2 cellular contexts compared by ENCODE assay signal in the genomic region with DNA sequence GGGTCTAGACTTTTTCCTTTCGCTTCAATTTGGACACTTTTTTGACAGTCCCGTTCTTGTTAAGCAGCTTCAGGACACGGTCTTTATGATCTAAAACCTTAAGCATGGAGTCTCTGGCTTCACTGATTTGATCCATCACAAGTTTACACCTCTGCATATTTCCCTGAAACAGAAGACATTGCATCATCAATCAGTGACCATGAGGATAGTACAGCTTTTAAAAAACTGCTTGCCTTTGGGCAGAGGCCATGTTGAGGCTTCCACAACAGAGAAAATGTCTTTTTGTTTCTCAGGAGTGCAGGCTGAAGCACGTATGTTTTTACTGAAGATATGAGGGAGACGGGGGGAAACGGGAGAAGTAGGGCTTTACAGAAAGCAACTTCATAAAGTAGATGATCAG.
TF ChIP-seq lines count a peak whose summit lies in the region.

No MANE protein-coding gene starts in this region.

TF ChIP-seq in HepG2, 621 proteins besides CTCF, POLR2A, EP300 and RAD21:
- TF ChIP-seq TBX2 (CRISPR knock-in tag; IDR thresholded peaks at IDR 0.05; ENCODE audit: borderline replicate concordance), result no peak
- peak; percentile 66; the same call in 1 of the 2 replicates for TF ChIP-seq CEBPB (IDR thresholded peaks at IDR 0.05; ENCODE audit: borderline replicate concordance, low read depth, low read length)
- TF ChIP-seq ZNF776 (CRISPR knock-in tag; IDR thresholded peaks at IDR 0.05), result no peak
- TF ChIP-seq ATF7 (IDR thresholded peaks at IDR 0.05), result peak; percentile 63; the same call in 1 of the 2 replicates
- no peak for TF ChIP-seq ATF7 (CRISPR knock-in tag; IDR thresholded peaks at IDR 0.05)
- TF ChIP-seq ATF4 (CRISPR knock-in tag; IDR thresholded peaks at IDR 0.05), result 0 out of 4 replicates have a peak, but pooled peaks of 1 of the 2 experiments have one; percentile 40
TF ChIP-seq in HepG2: peak in this region for 3.

TF ChIP-seq in K562, 482 proteins besides CTCF, POLR2A, EP300 and RAD21 (continues in another document):
- TF ChIP-seq ZNF239 (CRISPR knock-in tag; IDR thresholded peaks at IDR 0.05), result peak; percentile 22; the same call in 1 of the 2 replicates
- TF ChIP-seq, protein P1, sequence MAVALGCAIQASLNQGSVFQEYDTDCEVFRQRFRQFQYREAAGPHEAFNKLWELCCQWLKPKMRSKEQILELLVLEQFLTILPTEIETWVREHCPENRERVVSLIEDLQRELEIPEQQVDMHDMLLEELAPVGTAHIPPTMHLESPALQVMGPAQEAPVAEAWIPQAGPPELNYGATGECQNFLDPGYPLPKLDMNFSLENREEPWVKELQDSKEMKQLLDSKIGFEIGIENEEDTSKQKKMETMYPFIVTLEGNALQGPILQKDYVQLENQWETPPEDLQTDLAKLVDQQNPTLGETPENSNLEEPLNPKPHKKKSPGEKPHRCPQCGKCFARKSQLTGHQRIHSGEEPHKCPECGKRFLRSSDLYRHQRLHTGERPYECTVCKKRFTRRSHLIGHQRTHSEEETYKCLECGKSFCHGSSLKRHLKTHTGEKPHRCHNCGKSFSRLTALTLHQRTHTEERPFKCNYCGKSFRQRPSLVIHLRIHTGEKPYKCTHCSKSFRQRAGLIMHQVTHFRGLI (CRISPR knock-in tag; IDR thresholded peaks at IDR 0.05), result no peak
- no peak for TF ChIP-seq ZBTB34 (CRISPR knock-in tag; IDR thresholded peaks at IDR 0.05)
- no peak for TF ChIP-seq ZFP91 (CRISPR knock-in tag; IDR thresholded peaks at IDR 0.05)
- TF ChIP-seq SAP30 (IDR thresholded peaks at IDR 0.05; ENCODE audit: borderline replicate concordance, insufficient read depth, low read depth, low read length, poor library complexity, severe bottlenecking), result no peak
- TF ChIP-seq, protein P2, sequence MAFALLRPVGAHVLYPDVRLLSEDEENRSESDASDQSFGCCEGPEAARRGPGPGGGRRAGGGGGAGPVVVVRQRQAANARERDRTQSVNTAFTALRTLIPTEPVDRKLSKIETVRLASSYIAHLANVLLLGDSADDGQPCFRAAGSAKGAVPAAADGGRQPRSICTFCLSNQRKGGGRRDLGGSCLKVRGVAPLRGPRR (CRISPR knock-in tag; IDR thresholded peaks at IDR 0.05), result no peak
- TF ChIP-seq, protein P3, sequence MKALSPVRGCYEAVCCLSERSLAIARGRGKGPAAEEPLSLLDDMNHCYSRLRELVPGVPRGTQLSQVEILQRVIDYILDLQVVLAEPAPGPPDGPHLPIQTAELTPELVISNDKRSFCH (CRISPR knock-in tag; IDR thresholded peaks at IDR 0.05), result no peak
- TF ChIP-seq, protein P3 (tag; IDR thresholded peaks at IDR 0.05), result no peak
- TF ChIP-seq RBM14 (IDR thresholded peaks at IDR 0.05; ENCODE audit: borderline replicate concordance, insufficient read depth, low read depth, low read length), result no peak
- TF ChIP-seq ZNF274 (IDR thresholded peaks at IDR 0.05; ENCODE audit: borderline replicate concordance, low read depth, low read length), result no peak
- TF ChIP-seq GTF2E2 (tag; IDR thresholded peaks at IDR 0.05), result no peak
- TF ChIP-seq FOXK2 (conservative IDR thresholded peaks at IDR 0.05 in 1 of 2, IDR thresholded peaks at IDR 0.05 in 1 of 2; ENCODE audit: low read depth in 2 of 2), result no peak
- TF ChIP-seq, protein P4, sequence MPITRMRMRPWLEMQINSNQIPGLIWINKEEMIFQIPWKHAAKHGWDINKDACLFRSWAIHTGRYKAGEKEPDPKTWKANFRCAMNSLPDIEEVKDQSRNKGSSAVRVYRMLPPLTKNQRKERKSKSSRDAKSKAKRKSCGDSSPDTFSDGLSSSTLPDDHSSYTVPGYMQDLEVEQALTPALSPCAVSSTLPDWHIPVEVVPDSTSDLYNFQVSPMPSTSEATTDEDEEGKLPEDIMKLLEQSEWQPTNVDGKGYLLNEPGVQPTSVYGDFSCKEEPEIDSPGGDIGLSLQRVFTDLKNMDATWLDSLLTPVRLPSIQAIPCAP (CRISPR knock-in tag; IDR thresholded peaks at IDR 0.05; ENCODE audit: borderline replicate concordance), result no peak
- TF ChIP-seq ZFP1 (CRISPR knock-in tag; IDR thresholded peaks at IDR 0.05), result no peak
- no peak for TF ChIP-seq THRAP3 (IDR thresholded peaks at IDR 0.05; ENCODE audit: borderline replicate concordance)
- TF ChIP-seq EGR1 (conservative IDR thresholded peaks at IDR 0.05), result no peak
- TF ChIP-seq MGA (IDR thresholded peaks at IDR 0.05), result peak; percentile 43; the same call in 1 of the 2 replicates
- no peak for TF ChIP-seq FIP1L1 (IDR thresholded peaks at IDR 0.05; ENCODE audit: low read depth, low read length, poor library complexity, severe bottlenecking)
- TF ChIP-seq BRF1 (IDR thresholded peaks at IDR 0.05; ENCODE audit: borderline replicate concordance, extremely low read depth, insufficient read length), result no peak
- TF ChIP-seq NUFIP1 (IDR thresholded peaks at IDR 0.05; ENCODE audit: partially characterized antibody), result no peak
- TF ChIP-seq SFPQ (IDR thresholded peaks at IDR 0.05; ENCODE audit: low read depth, low read length), result no peak
- no peak for TF ChIP-seq ZSCAN29 (IDR thresholded peaks at IDR 0.05)
- TF ChIP-seq ZNF212 (CRISPR knock-in tag; IDR thresholded peaks at IDR 0.05), result no peak
- TF ChIP-seq, protein P5, sequence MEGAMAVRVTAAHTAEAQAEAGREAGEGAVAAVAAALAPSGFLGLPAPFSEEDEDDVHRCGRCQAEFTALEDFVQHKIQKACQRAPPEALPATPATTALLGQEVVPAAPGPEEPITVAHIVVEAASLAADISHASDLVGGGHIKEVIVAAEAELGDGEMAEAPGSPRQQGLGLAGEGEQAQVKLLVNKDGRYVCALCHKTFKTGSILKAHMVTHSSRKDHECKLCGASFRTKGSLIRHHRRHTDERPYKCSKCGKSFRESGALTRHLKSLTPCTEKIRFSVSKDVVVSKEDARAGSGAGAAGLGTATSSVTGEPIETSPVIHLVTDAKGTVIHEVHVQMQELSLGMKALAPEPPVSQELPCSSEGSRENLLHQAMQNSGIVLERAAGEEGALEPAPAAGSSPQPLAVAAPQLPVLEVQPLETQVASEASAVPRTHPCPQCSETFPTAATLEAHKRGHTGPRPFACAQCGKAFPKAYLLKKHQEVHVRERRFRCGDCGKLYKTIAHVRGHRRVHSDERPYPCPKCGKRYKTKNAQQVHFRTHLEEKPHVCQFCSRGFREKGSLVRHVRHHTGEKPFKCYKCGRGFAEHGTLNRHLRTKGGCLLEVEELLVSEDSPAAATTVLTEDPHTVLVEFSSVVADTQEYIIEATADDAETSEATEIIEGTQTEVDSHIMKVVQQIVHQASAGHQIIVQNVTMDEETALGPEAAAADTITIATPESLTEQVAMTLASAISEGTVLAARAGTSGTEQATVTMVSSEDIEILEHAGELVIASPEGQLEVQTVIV (CRISPR knock-in tag; IDR thresholded peaks at IDR 0.05; ENCODE audit: borderline replicate concordance), result no peak
- no peak for TF ChIP-seq CREM (IDR thresholded peaks at IDR 0.05; ENCODE audit: low read depth)
- no peak for TF ChIP-seq HNRNPLL (IDR thresholded peaks at IDR 0.05; ENCODE audit: low read depth, low read length, poor library complexity, severe bottlenecking)
- no peak for TF ChIP-seq BHLHE40 (IDR thresholded peaks at IDR 0.05; ENCODE audit: low read length)
- 0 out of 2 replicates have a peak, but pooled peaks have one; percentile 44 for TF ChIP-seq ZSCAN32 (CRISPR knock-in tag; IDR thresholded peaks at IDR 0.05)
